Comparison of ENCODE assay signal across 30 cellular contexts in genomic region chr15:59224474-59224873, GRCh38. TPM values are rescaled to one million over a fixed set of nuclear protein-coding genes. Genes with fewer than 3 reads are reported as not detected.
DNase-seq lines count a peak whose midpoint lies in the region; ATAC-seq and TF ChIP-seq lines count a peak whose summit lies in the region.
"Had no signal": no experiment of that assay in that cellular context is flagged by ENCODE, and none has a peak within 500 bp of the region (broad histone marks: within the 10 kb centered on the region; RNA-seq: fewer than 3 reads in every experiment).

No MANE protein-coding gene starts in this region.

- peaks cover 14% of the 10 kb centered on the region for H3K36me3 ChIP-seq in upper lobe of right lung
- H3K36me3 ChIP-seq: neural progenitor cell had no signal

- H3K27ac ChIP-seq in upper lobe of right lung: no peak overlapping the region
- H3K27ac ChIP-seq: lower lobe of right lung, neural progenitor cell, SJSA1 had no signal

- no peak overlapping the region for H3K27ac Mint-ChIP-seq in activated CD8-positive, alpha-beta memory T cell treated with anti-CD3 and anti-CD28 coated beads, Interleukin-2, amount 10 ng/mL, durations not matched to agents 7 days and 5 days
- H3K27ac Mint-ChIP-seq: activated naive CD4-positive, alpha-beta T cell treated with anti-CD3 and anti-CD28 coated beads for 36 hours; activated T-cell treated with anti-CD3 and anti-CD28 coated beads, Interleukin-2, amount 50 U/mL, for 72 hours; CD4-positive, alpha-beta memory T cell; neural progenitor cell; stimulated activated naive CD8-positive, alpha-beta T cell treated with anti-CD3 and anti-CD28 coated beads, Interleukin-15, Interleukin-2, amounts not matched to agents 100 ng/mL and 50 ng/mL, for 24 hours; T-helper 1 cell treated with Interleukin-12 subunit alpha and Interleukin-12 subunit beta and Interleukin-4 antibody, amounts not matched to agents 30 μg/mL and 1 μg/mL, for 36 hours had no signal

- H3K4me1 ChIP-seq in upper lobe of right lung: peaks cover 3% of the 10 kb centered on the region
- H3K4me1 ChIP-seq: neural progenitor cell had no signal

- POLR2A ChIA-PET in GM10248 (lab: Yijun Ruan, JAX): no interaction called here

- no peak overlapping the region for H3K4me3 ChIP-seq in upper lobe of right lung
- H3K4me3 ChIP-seq: lower lobe of right lung, MG63, neural progenitor cell, SJSA1 had no signal

- peak; percentile 18 for DNase-seq in activated CD8-positive, alpha-beta memory T cell treated with anti-CD3 and anti-CD28 coated beads, Interleukin-2, amount 10 ng/mL, durations not matched to agents 7 days and 5 days
- DNase-seq in activated CD8-positive, alpha-beta memory T cell treated with anti-CD3 and anti-CD28 coated beads, Interleukin-2, amount 50 U/mL, for 48 hours: no peak
- peak in 1 of 2 donors; percentile 37 for DNase-seq in left colon
- DNase-seq in upper lobe of right lung: no peak
- no peak for DNase-seq in HuH-7.5 (ENCODE audit: low spot score)
- DNase-seq in NCI-H345 (lab: John Stamatoyannopoulos, UW): no peak
- DNase-seq in GM10248 (ENCODE audit: extremely low spot score): no peak
- DNase-seq: activated CD4-positive, alpha-beta T cell treated with anti-CD3 and anti-CD28 coated beads for 4 hours; activated naive CD4-positive, alpha-beta T cell treated with anti-CD3 and anti-CD28 coated beads for 36 hours; activated T-cell treated with anti-CD3 and anti-CD28 coated beads, Interleukin-2, amount 50 U/mL, for 72 hours; AML-193; amniotic stem cell; CD4-positive, alpha-beta memory T cell; DMS 273 treated with DMSO at 0.1 percent for 48 hours; head of caudate nucleus; lower lobe of right lung; MG63; NCI-H1417 treated with DMSO at 0.1 percent for 48 hours; NCI-H510A; NK-92 treated with Interleukin-12 subunit alpha and Interleukin-12 subunit beta, amount 100 ng/mL, for 24 hours; trophoblast cell had no signal

- CTCF ChIA-PET in activated CD8-positive, alpha-beta memory T cell treated with anti-CD3 and anti-CD28 coated beads, Interleukin-2, amount 10 ng/mL, durations not matched to agents 7 days and 5 days (lab: Charles Lee): interaction anchor here (0.9 to 1.2 kb wide), 3 partner anchors 10 to 150 kb away, joined by 3 to 5 read pairs (median 4); no protein-coding TSS in a partner anchor
- CTCF ChIA-PET in GM10248 (lab: Yijun Ruan, JAX): interaction anchor here (1.1 to 4.0 kb wide), 6 partner anchors 9 to 148 kb away, joined by 3 to 13 read pairs (median 3); partner anchors contain the start of gene MYO1E

- no peaks in the 10 kb centered on the region for H3K4me1 Mint-ChIP-seq in activated CD8-positive, alpha-beta memory T cell treated with anti-CD3 and anti-CD28 coated beads, Interleukin-2, amount 10 ng/mL, durations not matched to agents 7 days and 5 days
- H3K4me1 Mint-ChIP-seq: IgD-negative memory B cell had no signal

- no peaks in the 10 kb centered on the region for H3K9me3 ChIP-seq in upper lobe of right lung
- H3K9me3 ChIP-seq: lower lobe of right lung, MG63, SJSA1 had no signal

- H3K36me3 Mint-ChIP-seq in activated CD8-positive, alpha-beta memory T cell treated with anti-CD3 and anti-CD28 coated beads, Interleukin-2, amount 10 ng/mL, durations not matched to agents 7 days and 5 days: peaks cover 10% of the 10 kb centered on the region
- H3K36me3 Mint-ChIP-seq: CD4-positive, alpha-beta memory T cell had no signal

- H3K27me3 Mint-ChIP-seq in activated CD8-positive, alpha-beta memory T cell treated with anti-CD3 and anti-CD28 coated beads, Interleukin-2, amount 10 ng/mL, durations not matched to agents 7 days and 5 days: no peaks in the 10 kb centered on the region
- H3K27me3 Mint-ChIP-seq: IgD-negative memory B cell; stimulated activated naive CD8-positive, alpha-beta T cell treated with anti-CD3 and anti-CD28 coated beads, Interleukin-15, Interleukin-2, amounts not matched to agents 100 ng/mL and 50 ng/mL, for 24 hours had no signal

- no peak overlapping the region for H3K4me3 Mint-ChIP-seq in activated CD8-positive, alpha-beta memory T cell treated with anti-CD3 and anti-CD28 coated beads, Interleukin-2, amount 10 ng/mL, durations not matched to agents 7 days and 5 days
- H3K4me3 Mint-ChIP-seq: activated naive CD4-positive, alpha-beta T cell treated with anti-CD3 and anti-CD28 coated beads for 36 hours; activated T-cell treated with anti-CD3 and anti-CD28 coated beads, Interleukin-2, amount 50 U/mL, for 72 hours; CD4-positive, alpha-beta memory T cell; IgD-negative memory B cell; neural progenitor cell; stimulated activated naive CD8-positive, alpha-beta T cell treated with anti-CD3 and anti-CD28 coated beads, Interleukin-15, Interleukin-2, amounts not matched to agents 100 ng/mL and 50 ng/mL, for 24 hours; T-helper 1 cell treated with Interleukin-12 subunit alpha and Interleukin-12 subunit beta and Interleukin-4 antibody, amounts not matched to agents 30 μg/mL and 1 μg/mL, for 36 hours had no signal

- H3K9me3 Mint-ChIP-seq in activated CD8-positive, alpha-beta memory T cell treated with anti-CD3 and anti-CD28 coated beads, Interleukin-2, amount 10 ng/mL, durations not matched to agents 7 days and 5 days (ENCODE audit: low read depth): no peaks in the 10 kb centered on the region
- H3K9me3 Mint-ChIP-seq: activated naive CD4-positive, alpha-beta T cell treated with anti-CD3 and anti-CD28 coated beads for 36 hours; activated T-cell treated with anti-CD3 and anti-CD28 coated beads, Interleukin-2, amount 50 U/mL, for 72 hours; CD4-positive, alpha-beta memory T cell; IgD-negative memory B cell; neural progenitor cell; stimulated activated naive CD8-positive, alpha-beta T cell treated with anti-CD3 and anti-CD28 coated beads, Interleukin-15, Interleukin-2, amounts not matched to agents 100 ng/mL and 50 ng/mL, for 24 hours; T-helper 1 cell treated with Interleukin-12 subunit alpha and Interleukin-12 subunit beta and Interleukin-4 antibody, amounts not matched to agents 30 μg/mL and 1 μg/mL, for 36 hours had no signal

- no peaks in the 10 kb centered on the region for H3K27me3 ChIP-seq in upper lobe of right lung
- H3K27me3 ChIP-seq: MG63, neural progenitor cell, SJSA1 had no signal

- no peak for ATAC-seq in activated CD8-positive, alpha-beta memory T cell treated with anti-CD3 and anti-CD28 coated beads, Interleukin-2, amount 10 ng/mL, durations not matched to agents 7 days and 5 days
- ATAC-seq in esophagus mucosa (peak; percentile 31), left colon (peak; percentile 71), upper lobe of right lung (peak; percentile 9)
- ATAC-seq: activated T-cell treated with anti-CD3 and anti-CD28 coated beads, Interleukin-2, amount 50 U/mL, for 72 hours; lower lobe of right lung; Panc1 had no signal

- no peak for TF ChIP-seq CTCF in upper lobe of right lung (IDR thresholded peaks at IDR 0.05)
- no peak for TF ChIP-seq CTCF in GM10248 (IDR thresholded peaks at IDR 0.05; ENCODE audit: control extremely low read depth, extremely low read depth, low read depth, missing control alignments)

- intact Hi-C loops in left colon (cut with DNase I, micrococcal nuclease) (no loop called here), upper lobe of right lung (cut with DNase I) (no loop called here)

RNA-seq across cellular contexts. Expression of gene LDHAL6B, which starts 17.8 kb away (rescaled TPM):
- total RNA-seq in activated CD8-positive, alpha-beta memory T cell treated with anti-CD3 and anti-CD28 coated beads, Interleukin-2, amount 10 ng/mL, durations not matched to agents 7 days and 5 days: not detected
- total RNA-seq in esophagus mucosa: not detected
- total RNA-seq in left colon: not detected
- not detected for total RNA-seq in upper lobe of right lung
- total RNA-seq: A172; activated naive CD4-positive, alpha-beta T cell treated with anti-CD3 and anti-CD28 coated beads for 36 hours; activated T-cell treated with anti-CD3 and anti-CD28 coated beads, Interleukin-2, amount 50 U/mL, for 72 hours; CD4-positive, alpha-beta memory T cell; dermis microvascular lymphatic vessel endothelial cell; lower lobe of right lung; SJSA1 had no signal
